In the genomic region with DNA sequence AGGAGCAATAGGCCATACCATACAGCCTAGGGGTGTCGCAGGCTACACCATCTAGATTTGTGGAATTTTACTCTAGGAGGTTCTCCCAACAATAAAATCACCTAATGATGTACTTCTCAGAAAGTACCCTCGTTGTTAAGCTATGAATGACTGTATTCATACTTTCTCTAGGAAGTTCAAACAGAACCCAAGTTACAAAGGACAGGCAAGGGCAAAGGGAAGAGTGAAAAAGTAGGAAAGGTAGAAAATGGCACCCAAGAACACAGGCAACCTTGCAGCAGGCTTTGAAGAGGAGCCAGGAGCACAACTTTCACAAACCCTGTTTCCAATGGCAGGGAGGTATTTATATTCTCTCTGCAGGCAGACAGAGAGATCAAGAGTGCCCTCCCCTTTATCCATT, we compare ENCODE assay signal across 21 cellular contexts.
"Had no signal": no experiment of that assay in that cellular context is flagged by ENCODE, and none has a peak within 500 bp of the region (broad histone marks: within the 10 kb centered on the region; RNA-seq: fewer than 3 reads in every experiment).

No MANE protein-coding gene starts in this region.

- H3K9me3 Mint-ChIP-seq: activated CD4-positive, alpha-beta memory T cell treated with anti-CD3 and anti-CD28 coated beads for 36 hours; activated CD4-positive, alpha-beta T cell treated with anti-CD3 and anti-CD28 coated beads, Interleukin-2, amount 10 ng/mL, durations not matched to agents 7 days and 5 days; activated naive CD4-positive, alpha-beta T cell treated with anti-CD3 and anti-CD28 coated beads for 36 hours; activated T-cell treated with anti-CD3 and anti-CD28 coated beads, Interleukin-2, amount 50 U/mL, for 4 hours had no signal

- H3K4me3 ChIP-seq: K562 had no signal

- H3K27ac Mint-ChIP-seq: activated CD4-positive, alpha-beta memory T cell treated with anti-CD3 and anti-CD28 coated beads for 36 hours; activated CD4-positive, alpha-beta T cell treated with anti-CD3 and anti-CD28 coated beads, Interleukin-2, amount 10 ng/mL, durations not matched to agents 7 days and 5 days; activated naive CD4-positive, alpha-beta T cell treated with anti-CD3 and anti-CD28 coated beads for 36 hours; activated naive CD8-positive, alpha-beta T cell had no signal

- ATAC-seq: activated T-cell treated with anti-CD3 and anti-CD28 coated beads, Interleukin-2, amount 50 U/mL, for 4 hours; K562 had no signal

- DNase-seq: activated CD4-positive, alpha-beta memory T cell treated with anti-CD3 and anti-CD28 coated beads for 36 hours; activated CD4-positive, alpha-beta T cell treated with anti-CD3 and anti-CD28 coated beads, Interleukin-2, amount 10 ng/mL, durations not matched to agents 7 days and 5 days; activated CD4-positive, CD25-positive, alpha-beta regulatory T cell; activated CD8-positive, alpha-beta memory T cell treated with anti-CD3 and anti-CD28 coated beads for 24 hours; activated gamma-delta T cell; activated naive CD4-positive, alpha-beta T cell treated with anti-CD3 and anti-CD28 coated beads for 36 hours; activated T-cell treated with anti-CD3 and anti-CD28 coated beads, Interleukin-2, amount 50 U/mL, for 4 hours; amygdala; caudate nucleus; Karpas-422; MM.1S; NCI-H1105 treated with DMSO at 0.1 percent for 48 hours; NCI-H1436 treated with DMSO at 0.1 percent for 48 hours; NCI-H187; NCI-H2081; NCI-H510A treated with DMSO at 0.1 percent for 48 hours; NCI-H69; SIG-M5; T-helper 9 cell had no signal

- H3K27me3 Mint-ChIP-seq: activated CD4-positive, alpha-beta memory T cell treated with anti-CD3 and anti-CD28 coated beads for 36 hours; activated CD4-positive, alpha-beta T cell treated with anti-CD3 and anti-CD28 coated beads, Interleukin-2, amount 10 ng/mL, durations not matched to agents 7 days and 5 days; activated naive CD8-positive, alpha-beta T cell had no signal

- H3K4me3 Mint-ChIP-seq: activated CD4-positive, alpha-beta memory T cell treated with anti-CD3 and anti-CD28 coated beads for 36 hours; activated CD4-positive, alpha-beta T cell treated with anti-CD3 and anti-CD28 coated beads, Interleukin-2, amount 10 ng/mL, durations not matched to agents 7 days and 5 days; activated naive CD4-positive, alpha-beta T cell treated with anti-CD3 and anti-CD28 coated beads for 36 hours; activated naive CD8-positive, alpha-beta T cell; activated T-cell treated with anti-CD3 and anti-CD28 coated beads, Interleukin-2, amount 50 U/mL, for 4 hours had no signal
